Comparison of ENCODE assay signal across 33 cellular contexts in the genomic region with DNA sequence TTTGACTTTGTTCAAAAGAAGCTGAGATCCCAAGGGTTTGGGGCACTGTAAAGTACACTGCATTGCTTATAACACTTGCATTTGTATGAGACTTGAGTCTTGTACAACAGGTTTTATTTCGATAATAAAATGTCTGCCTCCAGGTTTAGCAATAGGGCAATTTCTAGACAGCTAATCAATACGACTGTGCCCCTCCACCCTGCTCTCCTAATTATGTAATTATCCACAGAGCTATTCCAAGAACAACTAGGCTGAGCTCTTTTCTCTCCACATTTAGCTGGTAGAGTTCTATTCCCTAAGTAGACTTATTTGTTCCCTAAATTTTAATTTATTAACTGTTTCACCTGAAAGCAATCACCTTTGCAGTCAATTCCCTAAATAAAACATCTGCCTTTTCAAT. TPM values are rescaled to one million over a fixed set of nuclear protein-coding genes. Genes with fewer than 3 reads are reported as not detected.
DNase-seq lines count a peak whose midpoint lies in the region; ATAC-seq and TF ChIP-seq lines count a peak whose summit lies in the region.
"Had no signal": no experiment of that assay in that cellular context is flagged by ENCODE, and none has a peak within 500 bp of the region (broad histone marks: within the 10 kb centered on the region; RNA-seq: fewer than 3 reads in every experiment).

No MANE protein-coding gene starts in this region.

- H3K4me3 Mint-ChIP-seq in GM23338 (no peak overlapping the region), neural crest cell (no peak overlapping the region)
- H3K4me3 Mint-ChIP-seq: CD14-positive monocyte, H9, T-cell had no signal

- no peaks in the 10 kb centered on the region for H3K27me3 ChIP-seq in GM23338 (ENCODE audit: insufficient read depth)
- H3K27me3 ChIP-seq: BE2C had no signal

- no peaks in the 10 kb centered on the region for H3K79me2 ChIP-seq in GM23338 (replicated peaks; ENCODE audit: insufficient read depth)

- peak overlapping the region; percentile 83 for H2AFZ ChIP-seq in GM23338
- H2AFZ ChIP-seq: GM23248 had no signal

- H3K4me1 Mint-ChIP-seq in GM23338: peaks cover 37% of the 10 kb centered on the region
- H3K4me1 Mint-ChIP-seq in neural crest cell: peaks cover 19% of the 10 kb centered on the region
- H3K4me1 Mint-ChIP-seq: CD14-positive monocyte had no signal

- peaks cover 8% of the 10 kb centered on the region; the same call in 1 of the 2 replicates for H3K9me2 ChIP-seq in GM23338 (ENCODE audit: insufficient read depth)

- H3K36me3 Mint-ChIP-seq in GM23338 (ENCODE audit: low read depth): no peaks in the 10 kb centered on the region
- H3K36me3 Mint-ChIP-seq in neural crest cell (ENCODE audit: low read depth): no peaks in the 10 kb centered on the region
- H3K36me3 Mint-ChIP-seq: CD14-positive monocyte, T-cell had no signal

- H3K36me3 ChIP-seq in GM23338 (ENCODE audit: insufficient read depth): no peaks in the 10 kb centered on the region
- H3K36me3 ChIP-seq: BE2C had no signal

- ATAC-seq in GM23338 (no peak), omental fat pad (ENCODE audit: low FRiP score) (no peak)
- ATAC-seq: K562, Panc1, T-cell had no signal

- 0 out of 2 replicates have a peak overlapping the region, but pooled peaks have one; percentile 41 for H3K4me2 ChIP-seq in GM23338

- no peak overlapping the region for H3K4me3 ChIP-seq in GM23338
- H3K4me3 ChIP-seq in foreskin fibroblast (ENCODE audit: low read depth in 1 of 2, low read length in 2 of 2): no peak overlapping the region
- H3K4me3 ChIP-seq: GM23248, K562 had no signal

- H3F3A ChIP-seq in GM23338 (replicated peaks; ENCODE audit: low read depth): no peaks in the 10 kb centered on the region

- TF ChIP-seq CTCF in GM23338 (conservative IDR thresholded peaks at IDR 0.05; ENCODE audit: low read depth in 2 of 2) (no peak), neural crest cell (conservative IDR thresholded peaks at IDR 0.05) (no peak), foreskin fibroblast (IDR thresholded peaks at IDR 0.05; ENCODE audit: low read depth, low read length) (no peak), omental fat pad (IDR thresholded peaks at IDR 0.05) (no peak)

- H3K27me3 Mint-ChIP-seq in GM23338 (ENCODE audit: insufficient read depth, low read depth, poor library complexity): no peaks in the 10 kb centered on the region
- H3K27me3 Mint-ChIP-seq in neural crest cell (ENCODE audit: low read depth): no peaks in the 10 kb centered on the region

- H3K9me3 Mint-ChIP-seq in GM23338: no peaks in the 10 kb centered on the region
- peaks cover 4% of the 10 kb centered on the region for H3K9me3 Mint-ChIP-seq in neural crest cell
- H3K9me3 Mint-ChIP-seq: H9, T-cell had no signal

- no peak overlapping the region for H3K27ac ChIP-seq in GM23338 (ENCODE audit: low read depth)
- H3K27ac ChIP-seq: GM23248, RWPE1 had no signal

- peaks cover 38% of the 10 kb centered on the region for H3K4me1 ChIP-seq in GM23338 (ENCODE audit: insufficient read depth)
- H3K4me1 ChIP-seq: BE2C had no signal

- no peaks in the 10 kb centered on the region for H4K20me1 ChIP-seq in GM23338 (replicated peaks; ENCODE audit: insufficient read depth)

- DNase-seq in NCI-H1105 treated with DMSO at 0.1 percent for 48 hours (lab: John Stamatoyannopoulos, UW) (peak; percentile 65), NCI-H1105 (lab: John Stamatoyannopoulos, UW) (no peak), GM23338 (ENCODE audit: low spot score) (no peak), NCI-H748 treated with DMSO at 0.1 percent for 48 hours (lab: John Stamatoyannopoulos, UW) (peak; percentile 19), neural crest cell (ENCODE audit: low read depth, low spot score) (no peak), KG1 (lab: John Stamatoyannopoulos, UW) (no peak), foreskin fibroblast (no peak), omental fat pad (ENCODE audit: low spot score) (no peak)
- DNase-seq: 8988T; ACHN; BE2C; Calu3; GM23248; H9; MV-4-11; NCI-H1436 treated with DMSO at 0.1 percent for 48 hours; NCI-H2029; NCI-H2227 treated with DMSO at 0.1 percent for 48 hours; NCI-H526 treated with DMSO at 0.1 percent for 48 hours; NK-92 treated with Interleukin-12 subunit alpha and Interleukin-12 subunit beta, amount 100 ng/mL, for 24 hours; SHP77; T-cell had no signal

- H3K27ac Mint-ChIP-seq in GM23338: peak overlapping the region; percentile 70; the same call in 1 of the 2 replicates
- H3K27ac Mint-ChIP-seq in neural crest cell (ENCODE audit: unreplicated experiment): peak overlapping the region; percentile 2
- H3K27ac Mint-ChIP-seq: CD14-positive monocyte, T-cell had no signal

TF ChIP-seq in GM23338, 12 proteins besides CTCF, POLR2A, EP300 and RAD21:
- TF ChIP-seq POLR2AphosphoS5 (IDR thresholded peaks at IDR 0.05; ENCODE audit: low read depth) (no peak), ZNF331 (CRISPR knock-in tag; IDR thresholded peaks at IDR 0.05; ENCODE audit: low read depth) (no peak), ETS1 (IDR thresholded peaks at IDR 0.05) (no peak), JUNB (IDR thresholded peaks at IDR 0.05; ENCODE audit: unreplicated experiment) (no peak), NANOG (IDR thresholded peaks at IDR 0.05; ENCODE audit: borderline replicate concordance) (no peak), EZH2 (IDR thresholded peaks at IDR 0.05; ENCODE audit: low read depth, unreplicated experiment) (no peak), EZH2phosphoT487 (IDR thresholded peaks at IDR 0.05; ENCODE audit: unreplicated experiment) (no peak), ZNF114 (CRISPR knock-in tag; IDR thresholded peaks at IDR 0.05) (no peak)
- TF ChIP-seq, protein P1, sequence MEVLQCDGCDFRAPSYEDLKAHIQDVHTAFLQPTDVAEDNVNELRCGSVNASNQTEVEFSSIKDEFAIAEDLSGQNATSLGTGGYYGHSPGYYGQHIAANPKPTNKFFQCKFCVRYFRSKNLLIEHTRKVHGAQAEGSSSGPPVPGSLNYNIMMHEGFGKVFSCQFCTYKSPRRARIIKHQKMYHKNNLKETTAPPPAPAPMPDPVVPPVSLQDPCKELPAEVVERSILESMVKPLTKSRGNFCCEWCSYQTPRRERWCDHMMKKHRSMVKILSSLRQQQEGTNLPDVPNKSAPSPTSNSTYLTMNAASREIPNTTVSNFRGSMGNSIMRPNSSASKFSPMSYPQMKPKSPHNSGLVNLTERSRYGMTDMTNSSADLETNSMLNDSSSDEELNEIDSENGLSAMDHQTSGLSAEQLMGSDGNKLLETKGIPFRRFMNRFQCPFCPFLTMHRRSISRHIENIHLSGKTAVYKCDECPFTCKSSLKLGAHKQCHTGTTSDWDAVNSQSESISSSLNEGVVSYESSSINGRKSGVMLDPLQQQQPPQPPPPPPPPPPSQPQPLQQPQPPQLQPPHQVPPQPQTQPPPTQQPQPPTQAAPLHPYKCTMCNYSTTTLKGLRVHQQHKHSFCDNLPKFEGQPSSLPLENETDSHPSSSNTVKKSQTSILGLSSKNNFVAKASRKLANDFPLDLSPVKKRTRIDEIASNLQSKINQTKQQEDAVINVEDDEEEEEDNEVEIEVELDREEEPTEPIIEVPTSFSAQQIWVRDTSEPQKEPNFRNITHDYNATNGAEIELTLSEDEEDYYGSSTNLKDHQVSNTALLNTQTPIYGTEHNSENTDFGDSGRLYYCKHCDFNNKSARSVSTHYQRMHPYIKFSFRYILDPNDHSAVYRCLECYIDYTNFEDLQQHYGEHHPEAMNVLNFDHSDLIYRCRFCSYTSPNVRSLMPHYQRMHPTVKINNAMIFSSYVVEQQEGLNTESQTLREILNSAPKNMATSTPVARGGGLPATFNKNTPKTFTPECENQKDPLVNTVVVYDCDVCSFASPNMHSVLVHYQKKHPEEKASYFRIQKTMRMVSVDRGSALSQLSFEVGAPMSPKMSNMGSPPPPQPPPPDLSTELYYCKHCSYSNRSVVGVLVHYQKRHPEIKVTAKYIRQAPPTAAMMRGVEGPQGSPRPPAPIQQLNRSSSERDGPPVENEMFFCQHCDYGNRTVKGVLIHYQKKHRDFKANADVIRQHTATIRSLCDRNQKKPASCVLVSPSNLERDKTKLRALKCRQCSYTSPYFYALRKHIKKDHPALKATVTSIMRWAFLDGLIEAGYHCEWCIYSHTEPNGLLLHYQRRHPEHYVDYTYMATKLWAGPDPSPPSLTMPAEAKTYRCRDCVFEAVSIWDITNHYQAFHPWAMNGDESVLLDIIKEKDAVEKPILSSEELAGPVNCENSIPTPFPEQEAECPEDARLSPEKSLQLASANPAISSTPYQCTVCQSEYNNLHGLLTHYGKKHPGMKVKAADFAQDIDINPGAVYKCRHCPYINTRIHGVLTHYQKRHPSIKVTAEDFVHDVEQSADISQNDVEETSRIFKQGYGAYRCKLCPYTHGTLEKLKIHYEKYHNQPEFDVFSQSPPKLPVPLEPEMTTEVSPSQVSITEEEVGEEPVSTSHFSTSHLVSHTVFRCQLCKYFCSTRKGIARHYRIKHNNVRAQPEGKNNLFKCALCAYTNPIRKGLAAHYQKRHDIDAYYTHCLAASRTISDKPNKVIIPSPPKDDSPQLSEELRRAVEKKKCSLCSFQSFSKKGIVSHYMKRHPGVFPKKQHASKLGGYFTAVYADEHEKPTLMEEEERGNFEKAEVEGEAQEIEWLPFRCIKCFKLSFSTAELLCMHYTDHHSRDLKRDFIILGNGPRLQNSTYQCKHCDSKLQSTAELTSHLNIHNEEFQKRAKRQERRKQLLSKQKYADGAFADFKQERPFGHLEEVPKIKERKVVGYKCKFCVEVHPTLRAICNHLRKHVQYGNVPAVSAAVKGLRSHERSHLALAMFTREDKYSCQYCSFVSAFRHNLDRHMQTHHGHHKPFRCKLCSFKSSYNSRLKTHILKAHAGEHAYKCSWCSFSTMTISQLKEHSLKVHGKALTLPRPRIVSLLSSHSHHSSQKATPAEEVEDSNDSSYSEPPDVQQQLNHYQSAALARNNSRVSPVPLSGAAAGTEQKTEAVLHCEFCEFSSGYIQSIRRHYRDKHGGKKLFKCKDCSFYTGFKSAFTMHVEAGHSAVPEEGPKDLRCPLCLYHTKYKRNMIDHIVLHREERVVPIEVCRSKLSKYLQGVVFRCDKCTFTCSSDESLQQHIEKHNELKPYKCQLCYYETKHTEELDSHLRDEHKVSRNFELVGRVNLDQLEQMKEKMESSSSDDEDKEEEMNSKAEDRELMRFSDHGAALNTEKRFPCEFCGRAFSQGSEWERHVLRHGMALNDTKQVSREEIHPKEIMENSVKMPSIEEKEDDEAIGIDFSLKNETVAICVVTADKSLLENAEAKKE (CRISPR knock-in tag; IDR thresholded peaks at IDR 0.05): no peak

RNA-seq across cellular contexts. Expression of gene LINC00305, which starts 52.9 kb away (rescaled TPM):
- not detected in 2 replicates for total RNA-seq in GM23338 (2014; rRNA removed; shearing (Covaris generic))
- not detected in 2 replicates for polyA plus RNA-seq in GM23338 (2016; fragmentation: Nextera tagmentation; extraction: Ambion mirVana)
- total RNA-seq in neural crest cell (not detected in 2 replicates), omental fat pad (not detected)
- total RNA-seq: Calu3, Daoy, G401, GM23248, H9, HT1080, K562, LHCN-M2, MCF 10A, NCI-H460, SK-MEL-5, T-cell had no signal
- polyA plus RNA-seq: CD14-positive monocyte, GM23248, K562 had no signal

Comparison
In these comparisons a context has a peak if more than half of its experiments do, and no peak if none do; other contexts are left out.
1. DNase-seq: peak in NCI-H1105 treated with DMSO at 0.1 percent for 48 hours (single experiment) and NCI-H748 treated with DMSO at 0.1 percent for 48 hours (single experiment); none in NCI-H1105 (single experiment), GM23338 (single experiment), neural crest cell (single experiment), KG1 (single experiment), foreskin fibroblast (0 of 2) and omental fat pad (single experiment).